Comparison of ENCODE assay signal across 6 cellular contexts in genomic region chr11:503179-503981, GRCh38. TPM values are rescaled to one million over a fixed set of nuclear protein-coding genes. Genes with fewer than 3 reads are reported as not detected.
DNase-seq lines count a peak whose midpoint lies in the region; ATAC-seq, FAIRE-seq and TF ChIP-seq lines count a peak whose summit lies in the region.

No MANE protein-coding gene starts in this region.

- no peaks in the 10 kb centered on the region for H3K9me3 ChIP-seq in astrocyte (ENCODE audit: insufficient read depth, low read depth, low read length)

- H3K4me3 ChIP-seq in astrocyte (ENCODE audit: insufficient read depth, low read depth, low read length), result peak overlapping the region; percentile 51

- peaks cover 65% of the 10 kb centered on the region for H3K79me2 ChIP-seq in astrocyte (ENCODE audit: insufficient read depth, low read length)

- no peaks in the 10 kb centered on the region for H3K9me3 Mint-ChIP-seq in astrocyte (ENCODE audit: unreplicated experiment)

- peaks cover 7% of the 10 kb centered on the region for H3K36me3 ChIP-seq in astrocyte (ENCODE audit: insufficient read depth, low read length)

- peak overlapping the region; percentile 95 for H3K4me2 ChIP-seq in astrocyte (ENCODE audit: low read length)

- H2AFZ ChIP-seq in astrocyte (ENCODE audit: low read depth, low read length), result no peak overlapping the region

- no peak overlapping the region for H3K27ac Mint-ChIP-seq in astrocyte (ENCODE audit: unreplicated experiment)

- peaks cover 10% of the 10 kb centered on the region for H3K36me3 Mint-ChIP-seq in astrocyte (ENCODE audit: low read depth, unreplicated experiment)

- H3K9ac ChIP-seq in astrocyte (ENCODE audit: low read length), result peak overlapping the region; percentile 75

- ATAC-seq in GM19351 (IDR thresholded peaks at IDR 0.05; ENCODE audit: unreplicated experiment), result peak; percentile 25
- ATAC-seq in HG03025 (IDR thresholded peaks at IDR 0.05; ENCODE audit: low FRiP score, unreplicated experiment), result no peak
- no peak for ATAC-seq in GM21723 (IDR thresholded peaks at IDR 0.05; ENCODE audit: unreplicated experiment)
- no peak for ATAC-seq in GM21515 (IDR thresholded peaks at IDR 0.05; ENCODE audit: unreplicated experiment)

- H3K4me1 ChIP-seq in astrocyte (ENCODE audit: insufficient read depth, low read length), result peaks cover 32% of the 10 kb centered on the region

- peaks cover 27% of the 10 kb centered on the region for H4K20me1 ChIP-seq in astrocyte (ENCODE audit: insufficient read depth, low read length)

- FAIRE-seq in astrocyte (lab: Jason Lieb, UNC), result no peak

- H3K4me3 Mint-ChIP-seq in astrocyte (ENCODE audit: unreplicated experiment), result peak overlapping the region; percentile 34

- no peak for DNase-seq in astrocyte (ENCODE audit: low read depth)
- peak; percentile 74 for DNase-seq in myocyte (ENCODE audit: low read depth)

- no peaks in the 10 kb centered on the region for H3K27me3 Mint-ChIP-seq in astrocyte (ENCODE audit: low read depth, unreplicated experiment)

- no peak overlapping the region for H3K27ac ChIP-seq in astrocyte (ENCODE audit: low read depth, low read length)

- H3K4me1 Mint-ChIP-seq in astrocyte (ENCODE audit: low read depth, unreplicated experiment), result peaks cover 12% of the 10 kb centered on the region

- TF ChIP-seq CTCF in astrocyte (IDR thresholded peaks at IDR 0.05; ENCODE audit: insufficient read depth, low read depth, low read length), result no peak

- no peaks in the 10 kb centered on the region for H3K27me3 ChIP-seq in astrocyte (ENCODE audit: insufficient read depth, low read length)

RNA-seq across cellular contexts. Expression of gene RNH1, which starts 3.7 kb away (rescaled TPM):
- total RNA-seq in astrocyte (117 and 130 TPM in 2 replicates), myocyte (419 and 464 TPM in 2 replicates)
- polyA plus RNA-seq in myocyte (2012), result 267 TPM

RNA-seq across cellular contexts. Expression of gene HRAS, which starts 32.0 kb away (rescaled TPM):
- total RNA-seq in astrocyte, result 78.5 and 84.2 TPM in 2 replicates
- total RNA-seq in myocyte, result 37.9 and 66.0 TPM in 2 replicates
- polyA plus RNA-seq in myocyte (2012), result 124 TPM

RNA-seq across cellular contexts. Expression of gene LRRC56, which starts 33.9 kb away (rescaled TPM):
- total RNA-seq in astrocyte (0.82 and 1.8 TPM in 2 replicates), myocyte (1.3 and 2.3 TPM in 2 replicates)
- 1.8 TPM for polyA plus RNA-seq in myocyte (2012)

RNA-seq across cellular contexts. Expression of gene PTDSS2, which starts 53.3 kb away (rescaled TPM):
- total RNA-seq in astrocyte, result 40.3 and 47.3 TPM in 2 replicates
- total RNA-seq in myocyte, result 78.1 and 110 TPM in 2 replicates
- 46.3 TPM for polyA plus RNA-seq in myocyte (2012)

RNA-seq across cellular contexts. Expression of gene LMNTD2, which starts 57.2 kb away (rescaled TPM):
- 2.5 and 2.8 TPM in 2 replicates for total RNA-seq in astrocyte
- total RNA-seq in myocyte, result 0.31 and 0.78 TPM in 2 replicates
- 2.2 TPM for polyA plus RNA-seq in myocyte (2012)
